Comparison of ENCODE assay signal across 1 cellular context in genomic region chr21:44921928-44922327, GRCh38.
TF ChIP-seq lines count a peak whose summit lies in the region.

No MANE protein-coding gene starts in this region.

TF ChIP-seq in GM12878, 131 proteins besides CTCF, POLR2A, EP300 and RAD21:
- TF ChIP-seq TCF3 (IDR thresholded peaks at IDR 0.05; ENCODE audit: borderline replicate concordance, insufficient read depth, low read depth, low read length) (no peak), IKZF2 (IDR thresholded peaks at IDR 0.05) (no peak), ATF7 (IDR thresholded peaks at IDR 0.05; ENCODE audit: low read depth) (peak; percentile 83)
